In genomic region chr17:28391401-28391800, GRCh38 we compare ENCODE assay signal across 1 cellular context.
A peak's percentile ranks its signal among the peaks of the same experiment; 100 is the strongest.
TF ChIP-seq lines count a peak whose summit lies in the region.

No MANE protein-coding gene starts in this region.

TF ChIP-seq in K562, 482 proteins besides CTCF, POLR2A, EP300 and RAD21 (continued from another document):
- TF ChIP-seq ZNF707 (CRISPR knock-in tag; conservative IDR thresholded peaks at IDR 0.05) (no peak), ID3 (CRISPR knock-in tag; IDR thresholded peaks at IDR 0.05) (no peak), ID3 (tag; IDR thresholded peaks at IDR 0.05) (no peak), JUN (IDR thresholded peaks at IDR 0.05; ENCODE audit: borderline replicate concordance, low read depth, low read length) (no peak), JUN (CRISPR knock-in tag; IDR thresholded peaks at IDR 0.05; ENCODE audit: borderline replicate concordance) (no peak), YY1 (IDR thresholded peaks at IDR 0.05; ENCODE audit: borderline replicate concordance in 1 of 3, control insufficient read depth in 1 of 3, extremely low read depth in 1 of 3, insufficient read depth in 3 of 3, insufficient read length in 1 of 3, insufficient replicate concordance in 2 of 3, low read depth in 1 of 3, low read length in 2 of 3) (peak in 1 of 3 experiments; percentile 18), TARDBP (IDR thresholded peaks at IDR 0.05) (no peak), THRB (CRISPR knock-in tag; conservative IDR thresholded peaks at IDR 0.05) (no peak), ZNF785 (CRISPR knock-in tag; IDR thresholded peaks at IDR 0.05) (no peak)
